In genomic region chr11:20452585-20452984, GRCh38 we compare ENCODE assay signal across 20 cellular contexts.
"Had no signal": no experiment of that assay in that cellular context is flagged by ENCODE, and none has a peak within 500 bp of the region (broad histone marks: within the 10 kb centered on the region; RNA-seq: fewer than 3 reads in every experiment).

No MANE protein-coding gene starts in this region.

- H3K27ac Mint-ChIP-seq: naive thymus-derived CD4-positive, alpha-beta T cell; nephron progenitor cell; stimulated activated effector memory CD8-positive, alpha-beta T cell treated with anti-CD3 and anti-CD28 coated beads, Interleukin-12 subunit alpha, Interleukin-12 subunit beta, amount 100 ng/mL, for 72 hours had no signal

- H3K27me3 Mint-ChIP-seq: naive thymus-derived CD4-positive, alpha-beta T cell had no signal

- H3K4me1 Mint-ChIP-seq: nephron progenitor cell; stimulated activated effector memory CD8-positive, alpha-beta T cell treated with anti-CD3 and anti-CD28 coated beads, Interleukin-12 subunit alpha, Interleukin-12 subunit beta, amount 100 ng/mL, for 72 hours had no signal

- H3K36me3 ChIP-seq: prostate gland, right lobe of liver, suprapubic skin, uterus had no signal

- H3K9me3 ChIP-seq: esophagus muscularis mucosa, gastroesophageal sphincter, prostate gland, right lobe of liver, suprapubic skin, thyroid gland, upper lobe of left lung, uterus had no signal

- ATAC-seq: gastroesophageal sphincter; left lobe of liver; naive thymus-derived CD4-positive, alpha-beta T cell; right lobe of liver; stimulated activated effector memory CD8-positive, alpha-beta T cell treated with anti-CD3 and anti-CD28 coated beads, Interleukin-12 subunit alpha, Interleukin-12 subunit beta, amount 100 ng/mL, for 72 hours; stimulated activated naive CD8-positive, alpha-beta T cell treated with anti-CD3 and anti-CD28 coated beads, Interleukin-15, Interleukin-2, amounts not matched to agents 100 U/mL and 50 U/mL, for 24 hours had no signal

- DNase-seq: effector memory CD4-positive, alpha-beta T cell; glutamatergic neuron; islet precursor cell; mammary epithelial cell; naive thymus-derived CD4-positive, alpha-beta T cell; nephron progenitor cell; right lobe of liver; stimulated activated CD4-positive, alpha-beta T cell treated with anti-CD3 and anti-CD28 coated beads, Interleukin-4, amount 100 ng/mL, for 1 hour; stimulated activated CD8-positive, alpha-beta memory T cell treated with anti-CD3 and anti-CD28 coated beads, Interleukin-4, amount 100 ng/mL, for 48 hours; stimulated activated naive CD8-positive, alpha-beta T cell treated with anti-CD3 and anti-CD28 coated beads, Interleukin-15, Interleukin-2, amounts not matched to agents 100 U/mL and 50 U/mL, for 24 hours; thyroid gland; upper lobe of left lung; uterus had no signal

- H3K4me1 ChIP-seq: esophagus muscularis mucosa, gastroesophageal sphincter, parathyroid adenoma, prostate gland, right lobe of liver, thyroid gland, uterus had no signal

- H3K4me3 ChIP-seq: esophagus muscularis mucosa, gastroesophageal sphincter, prostate gland, right lobe of liver, suprapubic skin, thyroid gland, upper lobe of left lung, uterus had no signal

- H3K27me3 ChIP-seq: esophagus muscularis mucosa, gastroesophageal sphincter, right lobe of liver, suprapubic skin, thyroid gland, upper lobe of left lung, uterus had no signal

- H3K27ac ChIP-seq: esophagus muscularis mucosa, gastroesophageal sphincter, parathyroid adenoma, prostate gland, right lobe of liver, suprapubic skin, thyroid gland, upper lobe of left lung, uterus had no signal

- H3K4me3 Mint-ChIP-seq: naive thymus-derived CD4-positive, alpha-beta T cell; nephron progenitor cell; stimulated activated effector memory CD8-positive, alpha-beta T cell treated with anti-CD3 and anti-CD28 coated beads, Interleukin-12 subunit alpha, Interleukin-12 subunit beta, amount 100 ng/mL, for 72 hours had no signal

- H3K9me3 Mint-ChIP-seq: nephron progenitor cell; stimulated activated effector memory CD8-positive, alpha-beta T cell treated with anti-CD3 and anti-CD28 coated beads, Interleukin-12 subunit alpha, Interleukin-12 subunit beta, amount 100 ng/mL, for 72 hours had no signal
